Comparison of ENCODE assay signal across 13 cellular contexts in the genomic region with DNA sequence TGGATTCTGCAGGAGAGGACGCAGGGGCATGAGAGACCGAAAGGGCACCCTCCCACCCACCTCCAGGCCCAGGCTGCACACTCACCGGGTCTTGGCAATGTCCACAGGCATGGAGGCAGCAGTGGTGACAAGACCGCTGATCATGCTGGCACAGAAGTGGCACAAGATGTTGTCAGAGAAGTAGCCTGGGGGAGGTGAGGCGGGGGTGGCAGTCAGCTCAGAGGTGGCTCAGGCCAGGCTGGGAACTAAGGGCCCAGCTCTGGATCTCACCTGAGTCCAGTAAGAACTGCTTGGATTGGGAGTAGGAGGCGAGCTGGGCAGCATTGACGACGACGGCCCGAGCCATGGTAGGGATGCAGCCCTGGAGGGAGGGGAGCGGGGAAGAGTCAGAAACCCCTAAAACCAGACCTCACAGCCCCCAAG. TPM values are rescaled to one million over a fixed set of nuclear protein-coding genes. Genes with fewer than 3 reads are reported as not detected.
DNase-seq lines count a peak whose midpoint lies in the region; ATAC-seq, FAIRE-seq and TF ChIP-seq lines count a peak whose summit lies in the region.
"Had no signal": no experiment of that assay in that cellular context is flagged by ENCODE, and none has a peak within 500 bp of the region (broad histone marks: within the 10 kb centered on the region; RNA-seq: fewer than 3 reads in every experiment).

No MANE protein-coding gene starts in this region.

- H3K9me3 ChIP-seq in KOPT-K1 (ENCODE audit: insufficient read depth, low read length, poor library complexity, severe bottlenecking) (no peaks in the 10 kb centered on the region), neural cell (ENCODE audit: low read length) (no peaks in the 10 kb centered on the region)
- H3K9me3 ChIP-seq: prostate gland had no signal

- no peak for ATAC-seq in central memory CD8-positive, alpha-beta T cell (replicated peaks; ENCODE audit: extremely low read depth, poor library complexity, severe bottlenecking)

- no peak for FAIRE-seq in frontal cortex (lab: Jason Lieb, UNC)
- FAIRE-seq: G401.6 had no signal

- TF ChIP-seq RAD21 in neural cell (conservative IDR thresholded peaks at IDR 0.05), result no peak

- H4K20me1 ChIP-seq in neural cell (ENCODE audit: insufficient read depth), result no peaks in the 10 kb centered on the region

- H3K36me3 ChIP-seq in KOPT-K1 (ENCODE audit: insufficient read depth, low read length), result peaks cover 50% of the 10 kb centered on the region
- H3K36me3 ChIP-seq in neural cell (ENCODE audit: insufficient read depth, low read length), result no peaks in the 10 kb centered on the region

- peaks cover 56% of the 10 kb centered on the region for H3K36me3 Mint-ChIP-seq in Calu3 (ENCODE audit: insufficient read depth, unreplicated experiment)
- peaks cover 32% of the 10 kb centered on the region for H3K36me3 Mint-ChIP-seq in central memory CD8-positive, alpha-beta T cell (ENCODE audit: insufficient read depth)

- H2AFZ ChIP-seq in neural cell (ENCODE audit: low read depth, low read length), result no peak overlapping the region

- CTCF ChIA-PET in Calu3 (lab: Charles Lee), result no interaction called here

- H3K79me2 ChIP-seq in neural cell (replicated peaks; ENCODE audit: insufficient read depth, low read length), result peaks cover 20% of the 10 kb centered on the region

- TF ChIP-seq CTCF in Calu3 (IDR thresholded peaks at IDR 0.05; ENCODE audit: unreplicated experiment) (no peak), neural cell (IDR thresholded peaks at IDR 0.05; ENCODE audit: poor library complexity, severe bottlenecking) (no peak)

- H3K9me3 Mint-ChIP-seq in Calu3 (ENCODE audit: low read depth, unreplicated experiment), result no peaks in the 10 kb centered on the region
- H3K9me3 Mint-ChIP-seq in central memory CD8-positive, alpha-beta T cell, result no peaks in the 10 kb centered on the region

- H3K27ac ChIP-seq in KOPT-K1 (ENCODE audit: low read depth, low read length, poor library complexity, severe bottlenecking) (peak overlapping the region; percentile 99), neural cell (ENCODE audit: low read length) (no peak overlapping the region)

- intact Hi-C loops in Calu3 (cut with micrococcal nuclease; ENCODE audit: unreplicated experiment), result no loop called here

- no peaks in the 10 kb centered on the region for H3K27me3 Mint-ChIP-seq in Calu3 (ENCODE audit: unreplicated experiment)
- H3K27me3 Mint-ChIP-seq in central memory CD8-positive, alpha-beta T cell, result no peaks in the 10 kb centered on the region

- H3K4me2 ChIP-seq in neural cell (ENCODE audit: low read length), result no peak overlapping the region

- DNase-seq in Calu3, result no peak
- DNase-seq in central memory CD8-positive, alpha-beta T cell (ENCODE audit: low spot score in 2 of 2), result no peak
- no peak for DNase-seq in frontal cortex (ENCODE audit: low spot score in 2 of 2)
- DNase-seq in NCI-H526 treated with DMSO at 0.1 percent for 48 hours (lab: John Stamatoyannopoulos, UW), result no peak
- DNase-seq in ureter (ENCODE audit: low spot score), result no peak
- DNase-seq in T-helper 9 cell, result no peak
- DNase-seq: activated CD8-positive, alpha-beta memory T cell treated with anti-CD3 and anti-CD28 coated beads, Interleukin-2, amount 50 U/mL, for 4 hours; SHP77 had no signal

- no peaks in the 10 kb centered on the region for H3K9me2 ChIP-seq in neural cell (ENCODE audit: insufficient read depth, low read length)

- H3K27ac Mint-ChIP-seq in Calu3 (ENCODE audit: unreplicated experiment), result no peak overlapping the region
- peak overlapping the region; percentile 50 for H3K27ac Mint-ChIP-seq in central memory CD8-positive, alpha-beta T cell (ENCODE audit: low read depth)

- BruUV-seq in Calu3 (replicated peaks; lab: Mats Ljungman, UMichigan), result no TSS peak

- H3K4me3 Mint-ChIP-seq in Calu3 (ENCODE audit: low read depth, unreplicated experiment), result peak overlapping the region; percentile 91
- H3K4me3 Mint-ChIP-seq in central memory CD8-positive, alpha-beta T cell, result peak overlapping the region; percentile 94

- peaks cover 27% of the 10 kb centered on the region for H3K4me1 Mint-ChIP-seq in Calu3 (ENCODE audit: low read depth, unreplicated experiment)
- peaks cover 70% of the 10 kb centered on the region for H3K4me1 Mint-ChIP-seq in central memory CD8-positive, alpha-beta T cell

- peak overlapping the region; percentile 83 for H3K4me3 ChIP-seq in neural cell (ENCODE audit: low read length)

- no peaks in the 10 kb centered on the region for H3F3A ChIP-seq in neural cell (ENCODE audit: insufficient read depth, low read length, poor library complexity, severe bottlenecking)

- H3K27me3 ChIP-seq in neural cell (ENCODE audit: insufficient read depth, low read depth, low read length), result no peaks in the 10 kb centered on the region

- H3K9ac ChIP-seq in neural cell (ENCODE audit: low read length), result peak overlapping the region; percentile 92

- no peak for TF ChIP-seq EP300 in neural cell (conservative IDR thresholded peaks at IDR 0.05; ENCODE audit: poor library complexity, severe bottlenecking)

TF ChIP-seq in neural cell, 6 proteins besides CTCF, POLR2A, EP300 and RAD21:
- TF ChIP-seq MXI1 (conservative IDR thresholded peaks at IDR 0.05; ENCODE audit: poor library complexity, severe bottlenecking) (no peak), EZH2 (IDR thresholded peaks at IDR 0.05; ENCODE audit: borderline replicate concordance, insufficient read depth, low read length, poor library complexity, severe bottlenecking) (no peak), TAF1 (IDR thresholded peaks at IDR 0.05; ENCODE audit: low read depth) (no peak), SMC3 (conservative IDR thresholded peaks at IDR 0.05; ENCODE audit: poor library complexity) (no peak), POLR2AphosphoS5 (IDR thresholded peaks at IDR 0.05) (no peak)
- TF ChIP-seq, protein P1, sequence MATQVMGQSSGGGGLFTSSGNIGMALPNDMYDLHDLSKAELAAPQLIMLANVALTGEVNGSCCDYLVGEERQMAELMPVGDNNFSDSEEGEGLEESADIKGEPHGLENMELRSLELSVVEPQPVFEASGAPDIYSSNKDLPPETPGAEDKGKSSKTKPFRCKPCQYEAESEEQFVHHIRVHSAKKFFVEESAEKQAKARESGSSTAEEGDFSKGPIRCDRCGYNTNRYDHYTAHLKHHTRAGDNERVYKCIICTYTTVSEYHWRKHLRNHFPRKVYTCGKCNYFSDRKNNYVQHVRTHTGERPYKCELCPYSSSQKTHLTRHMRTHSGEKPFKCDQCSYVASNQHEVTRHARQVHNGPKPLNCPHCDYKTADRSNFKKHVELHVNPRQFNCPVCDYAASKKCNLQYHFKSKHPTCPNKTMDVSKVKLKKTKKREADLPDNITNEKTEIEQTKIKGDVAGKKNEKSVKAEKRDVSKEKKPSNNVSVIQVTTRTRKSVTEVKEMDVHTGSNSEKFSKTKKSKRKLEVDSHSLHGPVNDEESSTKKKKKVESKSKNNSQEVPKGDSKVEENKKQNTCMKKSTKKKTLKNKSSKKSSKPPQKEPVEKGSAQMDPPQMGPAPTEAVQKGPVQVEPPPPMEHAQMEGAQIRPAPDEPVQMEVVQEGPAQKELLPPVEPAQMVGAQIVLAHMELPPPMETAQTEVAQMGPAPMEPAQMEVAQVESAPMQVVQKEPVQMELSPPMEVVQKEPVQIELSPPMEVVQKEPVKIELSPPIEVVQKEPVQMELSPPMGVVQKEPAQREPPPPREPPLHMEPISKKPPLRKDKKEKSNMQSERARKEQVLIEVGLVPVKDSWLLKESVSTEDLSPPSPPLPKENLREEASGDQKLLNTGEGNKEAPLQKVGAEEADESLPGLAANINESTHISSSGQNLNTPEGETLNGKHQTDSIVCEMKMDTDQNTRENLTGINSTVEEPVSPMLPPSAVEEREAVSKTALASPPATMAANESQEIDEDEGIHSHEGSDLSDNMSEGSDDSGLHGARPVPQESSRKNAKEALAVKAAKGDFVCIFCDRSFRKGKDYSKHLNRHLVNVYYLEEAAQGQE (IDR thresholded peaks at IDR 0.05; ENCODE audit: borderline replicate concordance), result no peak

RNA-seq across cellular contexts. Expression of a gene that starts 1.8 kb away (rescaled TPM):
- total RNA-seq in Calu3 (2022) (37.7 and 38.4 TPM in 2 replicates), frontal cortex (59.1 TPM), ureter (62.0 TPM)
- polyA plus RNA-seq in neural cell, result 140 and 172 TPM in 2 replicates
- 66.2 and 91.5 TPM in 2 replicates for polyA minus RNA-seq in neural cell

RNA-seq across cellular contexts. Expression of a gene that starts 2.0 kb away (rescaled TPM):
- total RNA-seq in Calu3 (2022) (65.2 and 77.0 TPM in 2 replicates), frontal cortex (13.0 TPM), ureter (129 TPM)
- 52.5 and 64.1 TPM in 2 replicates for polyA plus RNA-seq in neural cell
- polyA minus RNA-seq in neural cell, result 33.3 and 40.9 TPM in 2 replicates

RNA-seq across cellular contexts. Expression of a gene that starts 6.0 kb away (rescaled TPM):
- total RNA-seq in Calu3 (2022) (not detected in 2 replicates), frontal cortex (not detected), ureter (not detected)
- polyA plus RNA-seq in neural cell, result not detected in 2 replicates
- not detected in 2 replicates for polyA minus RNA-seq in neural cell
- total RNA-seq: dermis microvascular lymphatic vessel endothelial cell, prostate gland had no signal

RNA-seq across cellular contexts. Expression of a gene that starts 10.2 kb away (rescaled TPM):
- total RNA-seq in Calu3 (2022), result 580 and 605 TPM in 2 replicates
- polyA plus RNA-seq in neural cell, result 145 and 230 TPM in 2 replicates
- 72.3 and 78.0 TPM in 2 replicates for polyA minus RNA-seq in neural cell
- 69.3 TPM for total RNA-seq in frontal cortex
- total RNA-seq in ureter, result 598 TPM

RNA-seq across cellular contexts. Expression of a gene that starts 12.8 kb away (rescaled TPM):
- total RNA-seq in Calu3 (2022), result 12.3 and 12.9 TPM in 2 replicates
- polyA plus RNA-seq in neural cell, result 0.54 and 2.3 TPM in 2 replicates
- 0.97 TPM in 1 of 2 replicates, not detected in the other for polyA minus RNA-seq in neural cell
- 0.82 TPM for total RNA-seq in frontal cortex
- total RNA-seq in ureter, result 6.2 TPM
